In the genomic region with DNA sequence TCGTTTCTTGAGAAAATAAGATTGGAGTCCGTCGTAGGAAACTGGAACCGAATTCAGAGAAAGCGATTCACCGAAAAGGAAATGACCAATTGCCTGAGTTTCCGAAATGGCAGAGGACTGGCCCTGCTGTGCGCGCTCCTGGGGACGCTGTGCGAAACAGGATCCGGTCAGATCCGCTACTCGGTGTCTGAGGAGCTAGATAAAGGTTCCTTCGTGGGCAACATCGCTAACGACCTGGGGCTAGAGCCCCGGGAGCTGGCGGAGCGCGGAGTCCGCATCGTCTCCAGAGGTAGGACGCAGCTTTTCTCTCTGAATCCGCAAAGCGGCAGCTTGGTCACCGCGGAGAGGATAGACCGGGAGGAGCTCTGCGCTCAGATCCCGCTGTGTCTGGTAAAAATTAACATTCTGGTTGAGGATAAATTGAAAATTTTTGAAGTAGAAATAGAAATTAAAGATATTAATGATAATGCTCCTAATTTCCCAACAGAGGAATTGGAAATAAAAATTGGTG, we compare ENCODE assay signal across 9 cellular contexts. TPM values are rescaled to one million over a fixed set of nuclear protein-coding genes. Genes with fewer than 3 reads are reported as not detected.
A peak's percentile ranks its signal among the peaks of the same experiment; 100 is the strongest.
DNase-seq lines count a peak whose midpoint lies in the region; ATAC-seq, FAIRE-seq and TF ChIP-seq lines count a peak whose summit lies in the region.
"Had no signal": no experiment of that assay in that cellular context is flagged by ENCODE, and none has a peak within 500 bp of the region (broad histone marks: within the 10 kb centered on the region; RNA-seq: fewer than 3 reads in every experiment).

No MANE protein-coding gene starts in this region.

- H3K9me3 Mint-ChIP-seq in stimulated activated naive CD8-positive, alpha-beta T cell treated with anti-CD3 and anti-CD28 coated beads, Interleukin-15, Interleukin-2, amounts not matched to agents 100 ng/mL and 50 ng/mL, for 24 hours: peaks cover 38% of the 10 kb centered on the region

- H3K4me2 ChIP-seq in smooth muscle cell: no peak overlapping the region

- no peak for FAIRE-seq in GM12892 (lab: Jason Lieb, UNC)
- FAIRE-seq: D721Med had no signal

- DNase-seq in stimulated activated naive CD8-positive, alpha-beta T cell treated with anti-CD3 and anti-CD28 coated beads, Interleukin-15, Interleukin-2, amounts not matched to agents 100 U/mL and 50 U/mL, for 24 hours: no peak
- DNase-seq in right atrium auricular region (ENCODE audit: low spot score): no peak
- no peak for DNase-seq in GM12892 (ENCODE audit: insufficient read length)
- DNase-seq in smooth muscle cell (lab: John Stamatoyannopoulos, UW; ENCODE audit: unreplicated experiment): no peak
- no peak for DNase-seq in cortex of kidney (lab: John Stamatoyannopoulos, UW)
- DNase-seq: NCI-H2081 treated with DMSO at 0.1 percent for 48 hours; stimulated activated CD4-positive, alpha-beta T cell treated with anti-CD3 and anti-CD28 coated beads, Interleukin-15, amount 100 ng/mL, for 24 hours had no signal

- H3K9me3 ChIP-seq in right atrium auricular region (peaks cover 31 to 81% of the 10 kb centered on the region in 2 donors), smooth muscle cell (replicated peaks; ENCODE audit: low read depth) (peaks cover 8% of the 10 kb centered on the region)

- H3K27ac ChIP-seq in right atrium auricular region: peak overlapping the region; percentile 67 to 68
- no peak overlapping the region for H3K27ac ChIP-seq in smooth muscle cell (ENCODE audit: low read depth)

- TF ChIP-seq CTCF in right atrium auricular region (IDR thresholded peaks at IDR 0.05): peak in 1 of 2 donors; percentile 1
- no peak for TF ChIP-seq CTCF in smooth muscle cell (IDR thresholded peaks at IDR 0.05; ENCODE audit: borderline replicate concordance, insufficient read depth, poor library complexity, severe bottlenecking)

- no peaks in the 10 kb centered on the region for H4K20me1 ChIP-seq in smooth muscle cell (ENCODE audit: low read depth)

- H3K4me3 ChIP-seq in right atrium auricular region (peak overlapping the region; percentile 35 to 48), smooth muscle cell (no peak overlapping the region)

- no peaks in the 10 kb centered on the region for H3F3A ChIP-seq in smooth muscle cell (ENCODE audit: low read depth)

- H3K36me3 ChIP-seq in right atrium auricular region (no peaks in the 10 kb centered on the region), smooth muscle cell (ENCODE audit: low read depth) (no peaks in the 10 kb centered on the region)

- no peak for ATAC-seq in stimulated activated naive CD8-positive, alpha-beta T cell treated with anti-CD3 and anti-CD28 coated beads, Interleukin-15, Interleukin-2, amounts not matched to agents 100 U/mL and 50 U/mL, for 24 hours

- no peaks in the 10 kb centered on the region for H3K27me3 ChIP-seq in right atrium auricular region
- no peaks in the 10 kb centered on the region for H3K27me3 ChIP-seq in smooth muscle cell (ENCODE audit: low read depth)

- H3K4me1 Mint-ChIP-seq in stimulated activated naive CD8-positive, alpha-beta T cell treated with anti-CD3 and anti-CD28 coated beads, Interleukin-15, Interleukin-2, amounts not matched to agents 100 ng/mL and 50 ng/mL, for 24 hours (ENCODE audit: low read depth): no peaks in the 10 kb centered on the region

- no peaks in the 10 kb centered on the region for H3K79me2 ChIP-seq in smooth muscle cell (ENCODE audit: low read depth)

- H3K4me1 ChIP-seq in right atrium auricular region: no peaks in the 10 kb centered on the region
- no peaks in the 10 kb centered on the region for H3K4me1 ChIP-seq in smooth muscle cell (ENCODE audit: low read depth)

- no peak overlapping the region for H2AFZ ChIP-seq in smooth muscle cell (ENCODE audit: low read depth)

- H3K27me3 Mint-ChIP-seq in stimulated activated naive CD8-positive, alpha-beta T cell treated with anti-CD3 and anti-CD28 coated beads, Interleukin-15, Interleukin-2, amounts not matched to agents 100 ng/mL and 50 ng/mL, for 24 hours: peaks cover 81% of the 10 kb centered on the region

- no peak overlapping the region for H3K9ac ChIP-seq in smooth muscle cell (ENCODE audit: low read depth)

- no peak for TF ChIP-seq POLR2A in GM12892 (IDR thresholded peaks at IDR 0.05; ENCODE audit: low read depth, low read length)

- H3K4me3 Mint-ChIP-seq in stimulated activated naive CD8-positive, alpha-beta T cell treated with anti-CD3 and anti-CD28 coated beads, Interleukin-15, Interleukin-2, amounts not matched to agents 100 ng/mL and 50 ng/mL, for 24 hours: peak overlapping the region; percentile 39

- 96% methylated on average over 31 of the region's 31 CpGs for WGBS in smooth muscle cell (ENCODE audit: low lambda C conversion rate)

- H3K36me3 Mint-ChIP-seq in stimulated activated naive CD8-positive, alpha-beta T cell treated with anti-CD3 and anti-CD28 coated beads, Interleukin-15, Interleukin-2, amounts not matched to agents 100 ng/mL and 50 ng/mL, for 24 hours (ENCODE audit: low read depth): peaks cover 22% of the 10 kb centered on the region

- no peak overlapping the region for H3K27ac Mint-ChIP-seq in stimulated activated naive CD8-positive, alpha-beta T cell treated with anti-CD3 and anti-CD28 coated beads, Interleukin-15, Interleukin-2, amounts not matched to agents 100 ng/mL and 50 ng/mL, for 24 hours

RNA-seq across cellular contexts. Expression of gene PCDHGA3, which starts 0.4 kb away (rescaled TPM):
- total RNA-seq in right atrium auricular region (1 to 10 TPM; 7.0 to 8.9 TPM), smooth muscle cell (not detected in 2 replicates)
- polyA plus RNA-seq in GM12892 (2012; ENCODE audit: missing spikeins): not detected
- not detected in 2 replicates for polyA plus RNA-seq in smooth muscle cell

RNA-seq across cellular contexts. Expression of gene PCDHGA2, which starts 5.4 kb away (rescaled TPM):
- total RNA-seq in right atrium auricular region (1 to 10 TPM; 7.5 to 7.7 TPM), smooth muscle cell (0.04 TPM in 1 of 2 replicates, not detected in the other)
- polyA plus RNA-seq in GM12892 (2012; ENCODE audit: missing spikeins): not detected
- polyA plus RNA-seq in smooth muscle cell: not detected in 2 replicates

RNA-seq across cellular contexts. Expression of gene PCDHGB1, which starts 5.9 kb away (rescaled TPM):
- total RNA-seq in right atrium auricular region (1 to 10 TPM; 2.4 to 3.3 TPM), smooth muscle cell (0.27 and 0.81 TPM in 2 replicates)
- polyA plus RNA-seq in GM12892 (2012; ENCODE audit: missing spikeins): 0.08 TPM
- 0.40 TPM in 1 of 2 replicates, not detected in the other for polyA plus RNA-seq in smooth muscle cell

RNA-seq across cellular contexts. Expression of gene PCDHGA4, which starts 10.8 kb away (rescaled TPM):
- total RNA-seq in right atrium auricular region (1 to 10 TPM; 4.4 to 5.7 TPM), smooth muscle cell (0.58 and 1.1 TPM in 2 replicates)
- not detected for polyA plus RNA-seq in GM12892 (2012; ENCODE audit: missing spikeins)
- not detected in 2 replicates for polyA plus RNA-seq in smooth muscle cell

RNA-seq across cellular contexts. Expression of gene PCDHGA1, which starts 13.7 kb away (rescaled TPM):
- total RNA-seq in right atrium auricular region (1 to 10 TPM; 1.4 to 2.0 TPM), smooth muscle cell (0.58 and 0.63 TPM in 2 replicates)
- 0.19 TPM for polyA plus RNA-seq in GM12892 (2012; ENCODE audit: missing spikeins)
- polyA plus RNA-seq in smooth muscle cell: 0.05 TPM in 1 of 2 replicates, not detected in the other
